ENCODE assay signal across 8 cellular contexts in the genomic region with DNA sequence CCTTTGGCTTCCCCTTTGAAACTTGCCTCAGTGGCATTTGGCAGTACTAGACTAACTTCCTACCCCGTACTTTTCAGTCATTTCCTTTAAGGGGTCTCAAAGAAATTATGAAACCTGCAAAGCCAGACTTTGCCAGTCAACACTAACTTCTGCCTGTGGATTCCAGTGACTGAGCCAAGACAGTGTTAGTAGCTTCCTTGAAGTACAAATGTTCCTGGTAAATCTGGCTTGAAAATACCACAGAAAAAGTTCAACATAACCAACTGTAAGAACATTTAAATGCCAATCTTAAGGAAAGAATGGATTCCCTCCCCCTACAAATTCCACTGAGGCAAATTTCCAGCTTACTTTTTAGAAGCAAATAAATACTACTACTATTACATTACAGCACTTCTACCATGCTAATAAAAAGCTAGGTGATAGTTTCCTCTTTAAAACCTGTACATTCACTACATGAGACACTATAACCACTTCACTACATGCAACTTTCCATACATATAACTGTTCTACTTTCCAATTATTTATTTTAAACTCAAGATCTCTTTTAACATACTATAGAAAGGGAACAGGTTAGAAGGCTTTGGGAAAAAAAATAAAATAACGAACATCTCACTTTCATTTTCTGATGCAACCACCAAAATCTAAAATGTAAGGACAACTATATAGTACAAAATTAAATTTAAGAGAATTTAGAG. TPM values are rescaled to one million over a fixed set of nuclear protein-coding genes. Genes with fewer than 3 reads are reported as not detected.
DNase-seq lines count a peak whose midpoint lies in the region; ATAC-seq lines count a peak whose summit lies in the region.

No MANE protein-coding gene starts in this region.

- no peaks in the 10 kb centered on the region for H3K27me3 ChIP-seq in iPS-18a (ENCODE audit: control insufficient read depth, insufficient read depth, low read length)

- peaks cover 45% of the 10 kb centered on the region for H3K4me1 Mint-ChIP-seq in activated CD4-positive, alpha-beta memory T cell treated with anti-CD3 and anti-CD28 coated beads, Interleukin-2, amount 10 ng/mL, durations not matched to agents 7 days and 5 days
- peaks cover 60% of the 10 kb centered on the region for H3K4me1 Mint-ChIP-seq in stimulated activated naive CD8-positive, alpha-beta T cell treated with anti-CD3 and anti-CD28 coated beads, Interleukin-15, Interleukin-2, amounts not matched to agents 100 ng/mL and 50 ng/mL, for 24 hours (ENCODE audit: low read depth)

- POLR2A ChIA-PET in activated CD4-positive, alpha-beta memory T cell treated with anti-CD3 and anti-CD28 coated beads, Interleukin-2, amount 10 ng/mL, durations not matched to agents 7 days and 5 days (lab: Charles Lee), result interaction anchor here (0.6 to 4.9 kb wide), 21 partner anchors 9 to 847 kb away, joined by 3 to 51 read pairs (median 7); partner anchors contain the start of genes AFTPH and UGP2

- H3K9me3 Mint-ChIP-seq in activated CD4-positive, alpha-beta memory T cell treated with anti-CD3 and anti-CD28 coated beads, Interleukin-2, amount 10 ng/mL, durations not matched to agents 7 days and 5 days, result no peaks in the 10 kb centered on the region
- no peaks in the 10 kb centered on the region for H3K9me3 Mint-ChIP-seq in stimulated activated naive CD8-positive, alpha-beta T cell treated with anti-CD3 and anti-CD28 coated beads, Interleukin-15, Interleukin-2, amounts not matched to agents 100 ng/mL and 50 ng/mL, for 24 hours

- CTCF ChIA-PET in activated CD4-positive, alpha-beta memory T cell treated with anti-CD3 and anti-CD28 coated beads, Interleukin-2, amount 10 ng/mL, durations not matched to agents 7 days and 5 days (lab: Charles Lee), result interaction anchor here (1.5 to 2.5 kb wide), 2 partner anchors 184 to 186 kb away, joined by 3 to 11 read pairs; no protein-coding TSS in a partner anchor

- peak overlapping the region; percentile 88 for H3K27ac Mint-ChIP-seq in activated CD4-positive, alpha-beta memory T cell treated with anti-CD3 and anti-CD28 coated beads, Interleukin-2, amount 10 ng/mL, durations not matched to agents 7 days and 5 days
- peak overlapping the region; percentile 86 for H3K27ac Mint-ChIP-seq in stimulated activated naive CD8-positive, alpha-beta T cell treated with anti-CD3 and anti-CD28 coated beads, Interleukin-15, Interleukin-2, amounts not matched to agents 100 ng/mL and 50 ng/mL, for 24 hours

- peak overlapping the region; percentile 97 for H3K4me3 ChIP-seq in iPS-18a (ENCODE audit: low read length)

- peak overlapping the region; percentile 94 for H3K9ac ChIP-seq in iPS-18a (ENCODE audit: low read length)

- no peaks in the 10 kb centered on the region for H3K9me3 ChIP-seq in iPS-18a (ENCODE audit: control insufficient read depth, low read depth, low read length)

- H3K4me3 Mint-ChIP-seq in activated CD4-positive, alpha-beta memory T cell treated with anti-CD3 and anti-CD28 coated beads, Interleukin-2, amount 10 ng/mL, durations not matched to agents 7 days and 5 days, result peak overlapping the region; percentile 91
- H3K4me3 Mint-ChIP-seq in stimulated activated naive CD8-positive, alpha-beta T cell treated with anti-CD3 and anti-CD28 coated beads, Interleukin-15, Interleukin-2, amounts not matched to agents 100 ng/mL and 50 ng/mL, for 24 hours, result peak overlapping the region; percentile 99

- peaks cover 43% of the 10 kb centered on the region for H3K36me3 Mint-ChIP-seq in activated CD4-positive, alpha-beta memory T cell treated with anti-CD3 and anti-CD28 coated beads, Interleukin-2, amount 10 ng/mL, durations not matched to agents 7 days and 5 days (ENCODE audit: low read depth)
- peaks cover 29% of the 10 kb centered on the region for H3K36me3 Mint-ChIP-seq in stimulated activated naive CD8-positive, alpha-beta T cell treated with anti-CD3 and anti-CD28 coated beads, Interleukin-15, Interleukin-2, amounts not matched to agents 100 ng/mL and 50 ng/mL, for 24 hours (ENCODE audit: low read depth)

- no peaks in the 10 kb centered on the region for H3K27me3 Mint-ChIP-seq in activated CD4-positive, alpha-beta memory T cell treated with anti-CD3 and anti-CD28 coated beads, Interleukin-2, amount 10 ng/mL, durations not matched to agents 7 days and 5 days
- no peaks in the 10 kb centered on the region for H3K27me3 Mint-ChIP-seq in stimulated activated naive CD8-positive, alpha-beta T cell treated with anti-CD3 and anti-CD28 coated beads, Interleukin-15, Interleukin-2, amounts not matched to agents 100 ng/mL and 50 ng/mL, for 24 hours

- ATAC-seq in GM18520 (IDR thresholded peaks at IDR 0.05; ENCODE audit: unreplicated experiment) (no peak), GM21723 (IDR thresholded peaks at IDR 0.05; ENCODE audit: unreplicated experiment) (no peak)

- H3K4me1 ChIP-seq in iPS-18a (ENCODE audit: control insufficient read depth, low read depth, low read length), result peaks cover 30% of the 10 kb centered on the region

- peak overlapping the region; percentile 22 for H3K27ac ChIP-seq in iPS-18a (ENCODE audit: low read length)

- H3K36me3 ChIP-seq in iPS-18a (ENCODE audit: control insufficient read depth, low read depth, low read length), result no peaks in the 10 kb centered on the region

- DNase-seq in NCI-H510A treated with DMSO at 0.1 percent for 48 hours (lab: John Stamatoyannopoulos, UW), result peak; percentile 6
- no peak for DNase-seq in NCI-H510A (lab: John Stamatoyannopoulos, UW)
- no peak for DNase-seq in activated CD4-positive, alpha-beta memory T cell treated with anti-CD3 and anti-CD28 coated beads, Interleukin-2, amount 10 ng/mL, durations not matched to agents 7 days and 5 days
- no peak for DNase-seq in NCI-H524 (lab: John Stamatoyannopoulos, UW)

RNA-seq across cellular contexts. Expression of gene PELI1, which starts 2.4 kb away (rescaled TPM):
- total RNA-seq in activated CD4-positive, alpha-beta memory T cell treated with anti-CD3 and anti-CD28 coated beads, Interleukin-2, amount 10 ng/mL, durations not matched to agents 7 days and 5 days, result 10 to 100 TPM; 44.9 to 45.0 TPM
